2 cellular contexts compared by ENCODE assay signal in the genomic region with DNA sequence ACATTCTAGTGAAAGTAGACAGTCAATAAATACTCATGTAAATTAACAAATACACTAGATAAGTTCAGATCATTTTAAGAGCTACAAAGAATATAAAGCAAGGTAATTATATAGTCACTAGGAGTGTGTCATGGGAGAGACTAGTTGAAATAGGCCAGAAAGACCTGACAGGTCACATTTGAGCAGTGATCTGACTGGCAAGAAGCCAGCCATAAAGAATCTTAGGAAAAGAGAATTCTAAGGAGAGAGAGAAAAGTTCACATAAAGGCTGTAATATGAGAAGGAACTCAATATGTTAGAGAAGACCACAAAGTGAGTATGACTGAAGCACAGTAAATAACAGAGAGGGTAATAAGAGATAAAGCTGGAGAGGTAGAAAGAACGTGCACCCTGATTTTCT.
TF ChIP-seq lines count a peak whose summit lies in the region.

No MANE protein-coding gene starts in this region.

TF ChIP-seq in SK-N-SH treated with all-trans-retinoic acid at 6 μM for 48 hours, 23 proteins besides CTCF, POLR2A, EP300 and RAD21 (continued from another document):
- TF ChIP-seq, protein P1, sequence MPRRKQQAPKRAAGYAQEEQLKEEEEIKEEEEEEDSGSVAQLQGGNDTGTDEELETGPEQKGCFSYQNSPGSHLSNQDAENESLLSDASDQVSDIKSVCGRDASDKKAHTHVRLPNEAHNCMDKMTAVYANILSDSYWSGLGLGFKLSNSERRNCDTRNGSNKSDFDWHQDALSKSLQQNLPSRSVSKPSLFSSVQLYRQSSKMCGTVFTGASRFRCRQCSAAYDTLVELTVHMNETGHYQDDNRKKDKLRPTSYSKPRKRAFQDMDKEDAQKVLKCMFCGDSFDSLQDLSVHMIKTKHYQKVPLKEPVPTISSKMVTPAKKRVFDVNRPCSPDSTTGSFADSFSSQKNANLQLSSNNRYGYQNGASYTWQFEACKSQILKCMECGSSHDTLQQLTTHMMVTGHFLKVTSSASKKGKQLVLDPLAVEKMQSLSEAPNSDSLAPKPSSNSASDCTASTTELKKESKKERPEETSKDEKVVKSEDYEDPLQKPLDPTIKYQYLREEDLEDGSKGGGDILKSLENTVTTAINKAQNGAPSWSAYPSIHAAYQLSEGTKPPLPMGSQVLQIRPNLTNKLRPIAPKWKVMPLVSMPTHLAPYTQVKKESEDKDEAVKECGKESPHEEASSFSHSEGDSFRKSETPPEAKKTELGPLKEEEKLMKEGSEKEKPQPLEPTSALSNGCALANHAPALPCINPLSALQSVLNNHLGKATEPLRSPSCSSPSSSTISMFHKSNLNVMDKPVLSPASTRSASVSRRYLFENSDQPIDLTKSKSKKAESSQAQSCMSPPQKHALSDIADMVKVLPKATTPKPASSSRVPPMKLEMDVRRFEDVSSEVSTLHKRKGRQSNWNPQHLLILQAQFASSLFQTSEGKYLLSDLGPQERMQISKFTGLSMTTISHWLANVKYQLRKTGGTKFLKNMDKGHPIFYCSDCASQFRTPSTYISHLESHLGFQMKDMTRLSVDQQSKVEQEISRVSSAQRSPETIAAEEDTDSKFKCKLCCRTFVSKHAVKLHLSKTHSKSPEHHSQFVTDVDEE (CRISPR knock-in tag; IDR thresholded peaks at IDR 0.05), result no peak
- TF ChIP-seq, protein P2, sequence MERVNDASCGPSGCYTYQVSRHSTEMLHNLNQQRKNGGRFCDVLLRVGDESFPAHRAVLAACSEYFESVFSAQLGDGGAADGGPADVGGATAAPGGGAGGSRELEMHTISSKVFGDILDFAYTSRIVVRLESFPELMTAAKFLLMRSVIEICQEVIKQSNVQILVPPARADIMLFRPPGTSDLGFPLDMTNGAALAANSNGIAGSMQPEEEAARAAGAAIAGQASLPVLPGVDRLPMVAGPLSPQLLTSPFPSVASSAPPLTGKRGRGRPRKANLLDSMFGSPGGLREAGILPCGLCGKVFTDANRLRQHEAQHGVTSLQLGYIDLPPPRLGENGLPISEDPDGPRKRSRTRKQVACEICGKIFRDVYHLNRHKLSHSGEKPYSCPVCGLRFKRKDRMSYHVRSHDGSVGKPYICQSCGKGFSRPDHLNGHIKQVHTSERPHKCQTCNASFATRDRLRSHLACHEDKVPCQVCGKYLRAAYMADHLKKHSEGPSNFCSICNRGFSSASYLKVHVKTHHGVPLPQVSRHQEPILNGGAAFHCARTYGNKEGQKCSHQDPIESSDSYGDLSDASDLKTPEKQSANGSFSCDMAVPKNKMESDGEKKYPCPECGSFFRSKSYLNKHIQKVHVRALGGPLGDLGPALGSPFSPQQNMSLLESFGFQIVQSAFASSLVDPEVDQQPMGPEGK (CRISPR knock-in tag; IDR thresholded peaks at IDR 0.05; ENCODE audit: borderline replicate concordance), result no peak
- no peak for TF ChIP-seq ESRRG (CRISPR knock-in tag; IDR thresholded peaks at IDR 0.05)

TF ChIP-seq in SK-N-SH, 30 proteins besides CTCF, POLR2A, EP300 and RAD21 (continued from another document):
- TF ChIP-seq SMC3 (IDR thresholded peaks at IDR 0.05; ENCODE audit: low read depth, low read length), result no peak
- TF ChIP-seq JUND (IDR thresholded peaks at IDR 0.05), result no peak
- no peak for TF ChIP-seq NFIC (IDR thresholded peaks at IDR 0.05; ENCODE audit: borderline replicate concordance)
- no peak for TF ChIP-seq GABPA (IDR thresholded peaks at IDR 0.05; ENCODE audit: low read depth)
- no peak for TF ChIP-seq YY1 (IDR thresholded peaks at IDR 0.05; ENCODE audit: low read depth)
- TF ChIP-seq, protein P3, sequence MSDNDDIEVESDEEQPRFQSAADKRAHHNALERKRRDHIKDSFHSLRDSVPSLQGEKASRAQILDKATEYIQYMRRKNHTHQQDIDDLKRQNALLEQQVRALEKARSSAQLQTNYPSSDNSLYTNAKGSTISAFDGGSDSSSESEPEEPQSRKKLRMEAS (IDR thresholded peaks at IDR 0.05; ENCODE audit: low read depth), result no peak
